In genomic region chr2:64222942-64223511, GRCh38 we compare ENCODE assay signal across 9 cellular contexts.
DNase-seq lines count a peak whose midpoint lies in the region; ATAC-seq, FAIRE-seq and TF ChIP-seq lines count a peak whose summit lies in the region.
"Had no signal": no experiment of that assay in that cellular context is flagged by ENCODE, and none has a peak within 500 bp of the region (broad histone marks: within the 10 kb centered on the region; RNA-seq: fewer than 3 reads in every experiment).

No MANE protein-coding gene starts in this region.

- H3K27ac Mint-ChIP-seq in activated CD4-positive, alpha-beta T cell treated with anti-CD3 and anti-CD28 coated beads for 36 hours, result peak overlapping the region; percentile 84
- peak overlapping the region; percentile 77 to 91 for H3K27ac Mint-ChIP-seq in T-cell
- H3K27ac Mint-ChIP-seq in naive thymus-derived CD8-positive, alpha-beta T cell, result peak overlapping the region in 8 of 10 donors; percentile 11 to 80 (median 52)

- H3K36me3 ChIP-seq in pancreas (no peaks in the 10 kb centered on the region), uterus (no peaks in the 10 kb centered on the region)

- H3K4me3 ChIP-seq in pancreas (no peak overlapping the region), uterus (no peak overlapping the region)

- intact Hi-C loops in activated CD4-positive, alpha-beta T cell treated with anti-CD3 and anti-CD28 coated beads for 36 hours (cut with DNase I, micrococcal nuclease), result no loop called here
- intact Hi-C loops in pancreas (cut with DNase I) (no loop called here), uterus (cut with DNase I; ENCODE audit: low total_unique reads) (no loop called here)

- no peak for FAIRE-seq in pancreas (lab: Jason Lieb, UNC)
- FAIRE-seq: endometrium had no signal

- H3K4me1 ChIP-seq in pancreas (peaks cover 0 to 19% (median 7%) of the 10 kb centered on the region in 3 donors), uterus (no peaks in the 10 kb centered on the region)

- POLR2A ChIA-PET in activated CD4-positive, alpha-beta T cell treated with anti-CD3 and anti-CD28 coated beads for 36 hours (lab: Charles Lee), result interaction anchor here (1.2 kb wide), 1 partner anchor 9 kb away, joined by 7 read pairs; no protein-coding TSS in a partner anchor
- POLR2A ChIA-PET in T-cell (lab: Charles Lee), result interaction anchor here (0.6 to 1.2 kb wide), 5 partner anchors 8 to 143 kb away, joined by 3 to 12 read pairs (median 3); no protein-coding TSS in a partner anchor
- POLR2A ChIA-PET in naive thymus-derived CD8-positive, alpha-beta T cell (lab: Charles Lee), result interaction anchor here (0.6 to 1.4 kb wide), 3 partner anchors 11 to 161 kb away, joined by 3 to 4 read pairs (median 3); no protein-coding TSS in a partner anchor

- H3K27me3 Mint-ChIP-seq in activated CD4-positive, alpha-beta T cell treated with anti-CD3 and anti-CD28 coated beads for 36 hours, result no peaks in the 10 kb centered on the region
- H3K27me3 Mint-ChIP-seq in T-cell, result no peaks in the 10 kb centered on the region
- H3K27me3 Mint-ChIP-seq in naive thymus-derived CD8-positive, alpha-beta T cell, result no peaks in the 10 kb centered on the region

- WGBS in pancreas, 2 donors, result 91 to 94% methylated on average over 5 of the region's 5 CpGs

- H3K9me3 Mint-ChIP-seq in activated CD4-positive, alpha-beta T cell treated with anti-CD3 and anti-CD28 coated beads for 36 hours (ENCODE audit: low read depth), result no peaks in the 10 kb centered on the region
- H3K9me3 Mint-ChIP-seq in T-cell, result no peaks in the 10 kb centered on the region
- H3K9me3 Mint-ChIP-seq in naive thymus-derived CD8-positive, alpha-beta T cell, result no peaks in the 10 kb centered on the region

- TF ChIP-seq CTCF in pancreas (IDR thresholded peaks at IDR 0.05) (no peak), uterus (IDR thresholded peaks at IDR 0.05) (no peak)

- no peaks in the 10 kb centered on the region for H3K9me3 ChIP-seq in pancreas
- H3K9me3 ChIP-seq in uterus, result no peaks in the 10 kb centered on the region

- ATAC-seq in activated CD4-positive, alpha-beta T cell treated with anti-CD3 and anti-CD28 coated beads for 36 hours, result peak; percentile 52
- ATAC-seq in GM21423 (IDR thresholded peaks at IDR 0.05; ENCODE audit: unreplicated experiment), result peak; percentile 50
- ATAC-seq in T-cell (replicated peaks in 1 of 4), result peak; percentile 30 to 50 (median 37)
- no peak for ATAC-seq in naive thymus-derived CD8-positive, alpha-beta T cell
- ATAC-seq in pancreas, result no peak

- peaks cover 51% of the 10 kb centered on the region for H3K4me1 Mint-ChIP-seq in activated CD4-positive, alpha-beta T cell treated with anti-CD3 and anti-CD28 coated beads for 36 hours
- H3K4me1 Mint-ChIP-seq in T-cell, result peaks cover 39 to 54% (median 51%) of the 10 kb centered on the region in 3 donors
- H3K4me1 Mint-ChIP-seq in naive thymus-derived CD8-positive, alpha-beta T cell, result peaks cover 0 to 47% (median 15%) of the 10 kb centered on the region in 4 donors

- no peak for DNase-seq in activated CD4-positive, alpha-beta T cell treated with anti-CD3 and anti-CD28 coated beads for 36 hours
- DNase-seq in activated CD4-positive, alpha-beta T cell treated with anti-CD3 and anti-CD28 coated beads, Interleukin-2, amount 50 U/mL, for 1 hour, result no peak
- no peak for DNase-seq in T-cell
- DNase-seq in naive thymus-derived CD8-positive, alpha-beta T cell, result no peak
- DNase-seq in pancreas, result no peak
- DNase-seq in Ammon's horn (ENCODE audit: low spot score), result no peak
- DNase-seq in uterus, result no peak

- no peak for TF ChIP-seq POLR2A in uterus (IDR thresholded peaks at IDR 0.05)

- CTCF ChIA-PET in activated CD4-positive, alpha-beta T cell treated with anti-CD3 and anti-CD28 coated beads for 36 hours (lab: Charles Lee), result interaction anchor here (0.6 to 2.7 kb wide), 9 partner anchors 8 to 136 kb away, joined by 3 to 19 read pairs (median 3); no protein-coding TSS in a partner anchor
- CTCF ChIA-PET in T-cell (lab: Charles Lee), result interaction anchor here (0.6 to 1.4 kb wide), 5 partner anchors 10 to 173 kb away, joined by 3 to 7 read pairs (median 3); no protein-coding TSS in a partner anchor

- H3K27ac ChIP-seq in pancreas (no peak overlapping the region), uterus (no peak overlapping the region)

- no peaks in the 10 kb centered on the region for H3K36me3 Mint-ChIP-seq in activated CD4-positive, alpha-beta T cell treated with anti-CD3 and anti-CD28 coated beads for 36 hours (ENCODE audit: low read depth)
- H3K36me3 Mint-ChIP-seq in T-cell, result no peaks in the 10 kb centered on the region
- no peaks in the 10 kb centered on the region for H3K36me3 Mint-ChIP-seq in naive thymus-derived CD8-positive, alpha-beta T cell

- peak overlapping the region; percentile 45 for H3K4me3 Mint-ChIP-seq in activated CD4-positive, alpha-beta T cell treated with anti-CD3 and anti-CD28 coated beads for 36 hours
- peak overlapping the region in 1 of 3 donors; percentile 43 for H3K4me3 Mint-ChIP-seq in T-cell
- H3K4me3 Mint-ChIP-seq in naive thymus-derived CD8-positive, alpha-beta T cell, result peak overlapping the region in 4 of 10 donors; percentile 3 to 63 (median 10)

- H3K27me3 ChIP-seq in pancreas, result no peaks in the 10 kb centered on the region
- H3K27me3 ChIP-seq in uterus, result no peaks in the 10 kb centered on the region

Comparison
In these comparisons a context has a peak if more than half of its experiments do, and no peak if none do; other contexts are left out.
1. ATAC-seq: peak in activated CD4-positive, alpha-beta T cell treated with anti-CD3 and anti-CD28 coated beads for 36 hours (single experiment), GM21423 (single experiment) and T-cell (4 of 4); none in naive thymus-derived CD8-positive, alpha-beta T cell (0 of 2) and pancreas (0 of 4).
2. Peak in every context shown above with its lines, with median percentiles within 50 percentile points of each other: H3K27ac Mint-ChIP-seq.